22 cellular contexts compared by ENCODE assay signal in genomic region chr3:65485826-65486592, GRCh38.
DNase-seq lines count a peak whose midpoint lies in the region; ATAC-seq and TF ChIP-seq lines count a peak whose summit lies in the region.
"Had no signal": no experiment of that assay in that cellular context is flagged by ENCODE, and none has a peak within 500 bp of the region (broad histone marks: within the 10 kb centered on the region; RNA-seq: fewer than 3 reads in every experiment).

No MANE protein-coding gene starts in this region.

- H3K27me3 Mint-ChIP-seq in brain = no peaks in the 10 kb centered on the region
- H3K27me3 Mint-ChIP-seq: activated naive CD8-positive, alpha-beta T cell; memory B cell; natural killer cell treated with Interleukin-12 subunit alpha and Interleukin-12 subunit beta and Interleukin-15 and Interleukin-18, amount 100 ng/mL, for 72 hours; stimulated activated naive B cell treated with anti-CD40 and anti-IgM and Interleukin-4, amounts not matched to agents 10 μg/mL and 1 μg/mL and 100 μg/mL, for 72 hours had no signal

- H3K9me3 ChIP-seq in left ventricle myocardium inferior (replicated peaks) (no peaks in the 10 kb centered on the region), sigmoid colon (no peaks in the 10 kb centered on the region)
- H3K9me3 ChIP-seq: SJSA1 had no signal

- DNase-seq in EH (ENCODE audit: low read depth) (peak; percentile 32), left ventricle myocardium inferior (no peak), sigmoid colon (no peak), NCI-H2196 treated with DMSO at 0.1 percent for 48 hours (lab: John Stamatoyannopoulos, UW; ENCODE audit: unreplicated experiment) (no peak), middle frontal gyrus (ENCODE audit: extremely low spot score, low spot score) (no peak), CD1c-positive myeloid dendritic cell (ENCODE audit: extremely low spot score) (no peak)
- DNase-seq: ACHN; CD8-positive, alpha-beta memory T cell; DMS79; H7; immature natural killer cell; NCI-H1048; NCI-H524; PC-3; stimulated activated naive B cell treated with anti-CD40 and anti-IgM and Interleukin-4, amounts not matched to agents 10 μg/mL and 1 μg/mL and 100 μg/mL, for 72 hours had no signal

- TF ChIP-seq CTCF in brain (conservative IDR thresholded peaks at IDR 0.05) (no peak), left ventricle myocardium inferior (IDR thresholded peaks at IDR 0.05; ENCODE audit: borderline replicate concordance) (no peak), sigmoid colon (IDR thresholded peaks at IDR 0.05) (no peak)

- no peaks in the 10 kb centered on the region for H3K36me3 ChIP-seq in left ventricle myocardium inferior
- no peaks in the 10 kb centered on the region for H3K36me3 ChIP-seq in sigmoid colon
- H3K36me3 ChIP-seq: SJSA1 had no signal

- peaks cover 17% of the 10 kb centered on the region for H3K36me3 Mint-ChIP-seq in brain
- H3K36me3 Mint-ChIP-seq: activated naive CD8-positive, alpha-beta T cell; CD8-positive, alpha-beta memory T cell; immature natural killer cell; memory B cell; natural killer cell treated with Interleukin-12 subunit alpha and Interleukin-12 subunit beta and Interleukin-15 and Interleukin-18, amount 100 ng/mL, for 72 hours; stimulated activated naive B cell treated with anti-CD40 and anti-IgM and Interleukin-4, amounts not matched to agents 10 μg/mL and 1 μg/mL and 100 μg/mL, for 72 hours had no signal

- intact Hi-C loops in left ventricle myocardium inferior (cut with micrococcal nuclease) = no loop called here
- intact Hi-C loops in sigmoid colon (cut with DNase I) = no loop called here

- WGBS in sigmoid colon, 2 donors = 69 to 73% methylated on average over 3 of the region's 3 CpGs

- H3K27me3 ChIP-seq in left ventricle myocardium inferior (ENCODE audit: low read depth) (no peaks in the 10 kb centered on the region), sigmoid colon (no peaks in the 10 kb centered on the region)
- H3K27me3 ChIP-seq: SJSA1 had no signal

- no peak for ATAC-seq in HG02623 (IDR thresholded peaks at IDR 0.05; ENCODE audit: unreplicated experiment)
- ATAC-seq: natural killer cell treated with Interleukin-12 subunit alpha and Interleukin-12 subunit beta and Interleukin-15 and Interleukin-18, amount 100 ng/mL, for 72 hours; stimulated activated naive B cell treated with anti-CD40 and anti-IgM and Interleukin-4, amounts not matched to agents 10 μg/mL and 1 μg/mL and 100 μg/mL, for 72 hours had no signal

- H3K9me3 Mint-ChIP-seq in brain = peaks cover 0 to 2% (median 0%) of the 10 kb centered on the region in 5 experiments
- H3K9me3 Mint-ChIP-seq: natural killer cell treated with Interleukin-12 subunit alpha and Interleukin-12 subunit beta and Interleukin-15 and Interleukin-18, amount 100 ng/mL, for 72 hours had no signal

- H3K4me3 ChIP-seq in left ventricle myocardium inferior = peak overlapping the region; percentile 37
- H3K4me3 ChIP-seq in sigmoid colon = no peak overlapping the region
- H3K4me3 ChIP-seq: SJSA1 had no signal

- H3K27ac Mint-ChIP-seq in brain = peak overlapping the region; percentile 42 to 78 (median 71)
- H3K27ac Mint-ChIP-seq: activated naive CD8-positive, alpha-beta T cell; CD8-positive, alpha-beta memory T cell; immature natural killer cell; memory B cell; natural killer cell treated with Interleukin-12 subunit alpha and Interleukin-12 subunit beta and Interleukin-15 and Interleukin-18, amount 100 ng/mL, for 72 hours; stimulated activated naive B cell treated with anti-CD40 and anti-IgM and Interleukin-4, amounts not matched to agents 10 μg/mL and 1 μg/mL and 100 μg/mL, for 72 hours had no signal

- no peak for TF ChIP-seq POLR2A in sigmoid colon (IDR thresholded peaks at IDR 0.05)

- H3K4me1 Mint-ChIP-seq in brain = peaks cover 73% of the 10 kb centered on the region
- H3K4me1 Mint-ChIP-seq: CD8-positive, alpha-beta memory T cell; immature natural killer cell; memory B cell; stimulated activated naive B cell treated with anti-CD40 and anti-IgM and Interleukin-4, amounts not matched to agents 10 μg/mL and 1 μg/mL and 100 μg/mL, for 72 hours had no signal

- H3K4me3 Mint-ChIP-seq in brain = peak overlapping the region in 3 of 5 experiments; percentile 10 to 69 (median 22)
- H3K4me3 Mint-ChIP-seq: activated naive CD8-positive, alpha-beta T cell; CD8-positive, alpha-beta memory T cell; immature natural killer cell; memory B cell; natural killer cell treated with Interleukin-12 subunit alpha and Interleukin-12 subunit beta and Interleukin-15 and Interleukin-18, amount 100 ng/mL, for 72 hours; stimulated activated naive B cell treated with anti-CD40 and anti-IgM and Interleukin-4, amounts not matched to agents 10 μg/mL and 1 μg/mL and 100 μg/mL, for 72 hours had no signal

- H3K27ac ChIP-seq in left ventricle myocardium inferior (replicated peaks) (peak overlapping the region; percentile 89), sigmoid colon (peak overlapping the region; percentile 23 to 64 (median 42))
- H3K27ac ChIP-seq: HL-60, SJSA1 had no signal

- H3K4me1 ChIP-seq in left ventricle myocardium inferior (peaks cover 81% of the 10 kb centered on the region), sigmoid colon (peaks cover 0 to 58% (median 46%) of the 10 kb centered on the region in 4 donors)
- H3K4me1 ChIP-seq: SJSA1 had no signal

- no peak for TF ChIP-seq EP300 in sigmoid colon (IDR thresholded peaks at IDR 0.05)
